19 cellular contexts compared by ENCODE assay signal in genomic region chr3:73926360-73927202, GRCh38.
"Had no signal": no experiment of that assay in that cellular context is flagged by ENCODE, and none has a peak within 500 bp of the region (broad histone marks: within the 10 kb centered on the region; RNA-seq: fewer than 3 reads in every experiment).

No MANE protein-coding gene starts in this region.

- H3K4me1 ChIP-seq: heart right ventricle, thyroid gland, upper lobe of right lung had no signal

- H3K27ac Mint-ChIP-seq: activated CD8-positive, alpha-beta T cell treated with anti-CD3 and anti-CD28 coated beads, Interleukin-2, amount 10 ng/mL, durations not matched to agents 7 days and 5 days; activated naive CD4-positive, alpha-beta T cell treated with anti-CD3 and anti-CD28 coated beads, Interleukin-2, amount 50 U/mL, for 24 hours; brain; naive thymus-derived CD4-positive, alpha-beta T cell; progenitor cell of endocrine pancreas; T-helper 2 cell treated with Interferon-gamma antibody and Interleukin-4, amounts not matched to agents 5 μg/mL and 100 μg/mL, for 36 hours had no signal

- H3K9me3 ChIP-seq: thyroid gland, upper lobe of right lung had no signal

- H3K36me3 ChIP-seq: heart right ventricle, thyroid gland, upper lobe of right lung had no signal

- H3K27me3 ChIP-seq: heart right ventricle, thyroid gland, upper lobe of right lung had no signal

- H3K27me3 Mint-ChIP-seq: activated naive CD4-positive, alpha-beta T cell treated with anti-CD3 and anti-CD28 coated beads, Interleukin-2, amount 50 U/mL, for 24 hours; naive thymus-derived CD4-positive, alpha-beta T cell; progenitor cell of endocrine pancreas had no signal

- DNase-seq: activated CD4-positive, alpha-beta T cell treated with anti-CD3 and anti-CD28 coated beads, Interleukin-2, amount 50 U/mL, for 1 hour; activated CD4-positive, CD25-positive, alpha-beta regulatory T cell treated with anti-CD3 and anti-CD28 coated beads, Interleukin-2, amount 50 U/mL, for 72 hours; activated CD8-positive, alpha-beta T cell treated with anti-CD3 and anti-CD28 coated beads, Interleukin-2, amount 10 ng/mL, durations not matched to agents 7 days and 5 days; activated gamma-delta T cell treated with Interleukin-2 at 50 U/mL for 16 hours; aorta; heart right ventricle; left colon; naive thymus-derived CD4-positive, alpha-beta T cell; retina; stimulated activated CD4-positive, alpha-beta T cell treated with anti-CD3 and anti-CD28 coated beads, Interleukin-4, amount 100 ng/mL, for 1 hour; stimulated activated naive CD4-positive, alpha-beta T cell; thyroid gland; upper lobe of right lung had no signal

- H3K4me3 ChIP-seq: heart right ventricle, lung, thyroid gland, upper lobe of right lung had no signal

- H3K27ac ChIP-seq: heart right ventricle, thyroid gland, upper lobe of right lung, VCaP had no signal

- ATAC-seq: activated CD8-positive, alpha-beta T cell treated with anti-CD3 and anti-CD28 coated beads, Interleukin-2, amount 10 ng/mL, durations not matched to agents 7 days and 5 days; heart right ventricle; left colon; naive thymus-derived CD4-positive, alpha-beta T cell; upper lobe of right lung had no signal

- H3K4me1 Mint-ChIP-seq: activated naive CD4-positive, alpha-beta T cell treated with anti-CD3 and anti-CD28 coated beads, Interleukin-2, amount 50 U/mL, for 24 hours; naive thymus-derived CD4-positive, alpha-beta T cell had no signal

- H3K36me3 Mint-ChIP-seq: activated naive CD4-positive, alpha-beta T cell treated with anti-CD3 and anti-CD28 coated beads, Interleukin-2, amount 50 U/mL, for 24 hours; brain; naive thymus-derived CD4-positive, alpha-beta T cell had no signal

- H3K4me3 Mint-ChIP-seq: activated CD8-positive, alpha-beta T cell treated with anti-CD3 and anti-CD28 coated beads, Interleukin-2, amount 10 ng/mL, durations not matched to agents 7 days and 5 days; activated naive CD4-positive, alpha-beta T cell treated with anti-CD3 and anti-CD28 coated beads, Interleukin-2, amount 50 U/mL, for 24 hours; brain; naive thymus-derived CD4-positive, alpha-beta T cell; T-helper 2 cell treated with Interferon-gamma antibody and Interleukin-4, amounts not matched to agents 5 μg/mL and 100 μg/mL, for 36 hours had no signal
